In the genomic region with DNA sequence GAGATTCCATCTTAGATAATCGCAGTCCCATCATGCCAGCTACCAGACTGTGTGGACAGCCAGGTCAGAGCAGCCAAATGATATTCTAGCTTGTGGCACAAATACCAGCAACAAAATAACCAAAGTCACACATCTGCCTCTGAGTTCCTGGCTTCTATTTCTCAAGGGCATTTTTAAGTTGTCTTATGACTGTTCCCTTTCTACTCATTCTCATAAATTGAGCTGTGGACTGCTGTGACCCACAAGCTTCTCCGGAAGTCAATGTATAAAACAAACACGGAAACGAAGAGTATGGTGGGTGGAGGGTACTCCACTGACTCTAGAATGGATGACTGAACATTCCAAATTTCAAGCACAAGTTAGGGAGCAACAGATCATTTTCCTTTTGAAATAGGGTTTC, we compare ENCODE assay signal across 15 cellular contexts. TPM values are rescaled to one million over a fixed set of nuclear protein-coding genes. Genes with fewer than 3 reads are reported as not detected.
DNase-seq lines count a peak whose midpoint lies in the region; ATAC-seq, FAIRE-seq and TF ChIP-seq lines count a peak whose summit lies in the region.
"Had no signal": no experiment of that assay in that cellular context is flagged by ENCODE, and none has a peak within 500 bp of the region (broad histone marks: within the 10 kb centered on the region; RNA-seq: fewer than 3 reads in every experiment).

No MANE protein-coding gene starts in this region.

- no peak overlapping the region for H4K8ac ChIP-seq in trophoblast cell (ENCODE audit: low read depth, low read length)

- H3K79me1 ChIP-seq in trophoblast cell (ENCODE audit: low read length) = no peaks in the 10 kb centered on the region

- peak overlapping the region; percentile 41 for H3K23ac ChIP-seq in trophoblast cell (ENCODE audit: low read length)

- H2BK12ac ChIP-seq in trophoblast cell (ENCODE audit: low read length) = no peak overlapping the region

- H3K27ac ChIP-seq in SK-N-SH (ENCODE audit: low read depth in 2 of 2, low read length in 1 of 2) (peak overlapping the region in 1 of 2 experiments; percentile 97; a peak in 2 of 4 replicates), trophoblast cell (ENCODE audit: low read depth, low read length) (no peak overlapping the region), suprapubic skin (no peak overlapping the region)
- H3K27ac ChIP-seq: 22Rv1 had no signal

- no peaks in the 10 kb centered on the region for H3K79me2 ChIP-seq in SK-N-SH (ENCODE audit: insufficient read depth)
- no peaks in the 10 kb centered on the region for H3K79me2 ChIP-seq in trophoblast cell (ENCODE audit: control insufficient read depth, insufficient read depth, low read length, poor library complexity)

- POLR2A ChIA-PET in SK-N-SH (lab: Yijun Ruan, JAX) = no interaction called here

- H3K4me1 ChIP-seq in SK-N-SH (ENCODE audit: control insufficient read depth in 1 of 2, insufficient read depth in 2 of 2, low read depth in 1 of 2, low read length in 1 of 2) (peaks cover 0 to 48% of the 10 kb centered on the region in 2 experiments; a peak in 2 of 4 replicates), trophoblast cell (ENCODE audit: control insufficient read depth in 1 of 2, insufficient read depth in 2 of 2, low read length in 2 of 2) (peaks cover 0 to 7% of the 10 kb centered on the region in 2 experiments), suprapubic skin (peaks cover 33% of the 10 kb centered on the region)

- TF ChIP-seq EP300 in SK-N-SH (IDR thresholded peaks at IDR 0.05; ENCODE audit: borderline replicate concordance in 1 of 2, low read depth in 1 of 2, low read length in 1 of 2) (no peak), suprapubic skin (IDR thresholded peaks at IDR 0.05) (no peak)

- peak overlapping the region; percentile 45; the same call in 1 of the 2 replicates for H3K4me2 ChIP-seq in SK-N-SH
- no peak overlapping the region for H3K4me2 ChIP-seq in trophoblast cell (ENCODE audit: low read length)

- FAIRE-seq in H54 (lab: Jason Lieb, UNC) = peak; percentile 11

- H2BK120ac ChIP-seq in trophoblast cell (ENCODE audit: insufficient read depth, low read length, poor library complexity) = no peak overlapping the region

- no peak for ATAC-seq in SK-N-SH treated with all-trans-retinoic acid at 6 μM for 48 hours
- peak; percentile 71 for ATAC-seq in HG03520 (IDR thresholded peaks at IDR 0.05; ENCODE audit: unreplicated experiment)
- ATAC-seq in HG03045 (IDR thresholded peaks at IDR 0.05; ENCODE audit: unreplicated experiment) = no peak

- TF ChIP-seq RAD21 in SK-N-SH (IDR thresholded peaks at IDR 0.05; ENCODE audit: low read length) = no peak

- no peaks in the 10 kb centered on the region for H3K27me3 ChIP-seq in SK-N-SH (ENCODE audit: insufficient read depth)
- H3K27me3 ChIP-seq in trophoblast cell (ENCODE audit: insufficient read depth, low read length) = no peaks in the 10 kb centered on the region
- H3K27me3 ChIP-seq in suprapubic skin = no peaks in the 10 kb centered on the region

- H3K4me3 ChIP-seq in SK-N-SH (ENCODE audit: low read depth in 2 of 2, low read length in 1 of 2) = no peak overlapping the region
- no peak overlapping the region for H3K4me3 ChIP-seq in trophoblast cell (ENCODE audit: low read depth, low read length)
- H3K4me3 ChIP-seq in suprapubic skin = no peak overlapping the region

- no peak overlapping the region for H3K4ac ChIP-seq in trophoblast cell (ENCODE audit: low read depth, low read length)

- TF ChIP-seq CTCF in SK-N-SH (IDR thresholded peaks at IDR 0.05) (no peak), suprapubic skin (IDR thresholded peaks at IDR 0.05) (no peak)

- H3F3A ChIP-seq in SK-N-SH (replicated peaks; ENCODE audit: insufficient read depth) = peaks cover 29% of the 10 kb centered on the region

- H2AK5ac ChIP-seq in trophoblast cell (ENCODE audit: low read length) = no peak overlapping the region

- H4K20me1 ChIP-seq in SK-N-SH (ENCODE audit: insufficient read depth) = no peaks in the 10 kb centered on the region

- no peak overlapping the region for H3K14ac ChIP-seq in trophoblast cell (ENCODE audit: low read length)

- TF ChIP-seq POLR2A in H54 (IDR thresholded peaks at IDR 0.05; ENCODE audit: low read depth, low read length) = no peak
- no peak for TF ChIP-seq POLR2A in suprapubic skin (IDR thresholded peaks at IDR 0.05)

- H3K36me3 ChIP-seq in SK-N-SH (replicated peaks in 1 of 2; ENCODE audit: control insufficient read depth in 1 of 2, insufficient read depth in 2 of 2, low read length in 1 of 2) (peaks cover under 1 to 11% of the 10 kb centered on the region in 2 experiments), trophoblast cell (ENCODE audit: control insufficient read depth in 1 of 2, insufficient read depth in 2 of 2, low read length in 2 of 2) (no peaks in the 10 kb centered on the region), suprapubic skin (no peaks in the 10 kb centered on the region)

- CTCF ChIA-PET in SK-N-SH (lab: Yijun Ruan, JAX) = no interaction called here

- no peak overlapping the region for H4K12ac ChIP-seq in trophoblast cell (ENCODE audit: low read depth, low read length)

- no peak overlapping the region for H2BK5ac ChIP-seq in trophoblast cell (ENCODE audit: low read depth, low read length, poor library complexity)

- WGBS in SK-N-SH (ENCODE audit: low lambda C conversion rate) = 82% methylated on average over 4 of the region's 4 CpGs
- no CpG with 5 or more reads among the region's 4 CpGs for WGBS in trophoblast cell (ENCODE audit: extremely low coverage, insufficient coverage, insufficient read length)
- 84% methylated on average over 4 of the region's 4 CpGs for WGBS in suprapubic skin

- H4K91ac ChIP-seq in trophoblast cell (ENCODE audit: low read depth, low read length) = no peak overlapping the region

- H3K9ac ChIP-seq in SK-N-SH (peak overlapping the region; percentile 30; the same call in 1 of the 2 replicates), trophoblast cell (ENCODE audit: low read length) (no peak overlapping the region)

- H3K9me2 ChIP-seq in SK-N-SH = no peaks in the 10 kb centered on the region

- H3K18ac ChIP-seq in trophoblast cell (ENCODE audit: low read length) = no peak overlapping the region

- H3K9me3 ChIP-seq in SK-N-SH (no peaks in the 10 kb centered on the region), trophoblast cell (ENCODE audit: insufficient read depth, low read depth, low read length) (no peaks in the 10 kb centered on the region), suprapubic skin (no peaks in the 10 kb centered on the region)

- H2AFZ ChIP-seq in SK-N-SH (ENCODE audit: low read depth) (no peak overlapping the region), trophoblast cell (ENCODE audit: insufficient read depth, low read length, poor library complexity) (no peak overlapping the region)

- DNase-seq in SK-N-SH = no peak
- DNase-seq in H54 (ENCODE audit: insufficient read length, low spot score) = no peak
- no peak for DNase-seq in trophoblast cell
- no peak for DNase-seq in activated effector memory CD4-positive, alpha-beta T cell treated with Interleukin-2 at 50 U/mL for 16 hours
- DNase-seq in suprapubic skin (ENCODE audit: low spot score in 2 of 2) = no peak
- DNase-seq: activated T-cell treated with anti-CD3 and anti-CD28 coated beads for 4 hours; islet precursor cell; NCI-H1694 treated with DMSO at 0.1 percent for 48 hours; stimulated activated CD4-positive, alpha-beta T cell treated with anti-CD3 and anti-CD28 coated beads, Interleukin-4, amount 100 ng/mL, for 1 hour; T1000 had no signal

TF ChIP-seq in SK-N-SH, 30 proteins besides CTCF, POLR2A, EP300 and RAD21 (continues in another document):
- TF ChIP-seq TAF1 (IDR thresholded peaks at IDR 0.05; ENCODE audit: borderline replicate concordance, low read depth, low read length) (no peak), JUND (IDR thresholded peaks at IDR 0.05) (no peak)
- TF ChIP-seq, protein P1, sequence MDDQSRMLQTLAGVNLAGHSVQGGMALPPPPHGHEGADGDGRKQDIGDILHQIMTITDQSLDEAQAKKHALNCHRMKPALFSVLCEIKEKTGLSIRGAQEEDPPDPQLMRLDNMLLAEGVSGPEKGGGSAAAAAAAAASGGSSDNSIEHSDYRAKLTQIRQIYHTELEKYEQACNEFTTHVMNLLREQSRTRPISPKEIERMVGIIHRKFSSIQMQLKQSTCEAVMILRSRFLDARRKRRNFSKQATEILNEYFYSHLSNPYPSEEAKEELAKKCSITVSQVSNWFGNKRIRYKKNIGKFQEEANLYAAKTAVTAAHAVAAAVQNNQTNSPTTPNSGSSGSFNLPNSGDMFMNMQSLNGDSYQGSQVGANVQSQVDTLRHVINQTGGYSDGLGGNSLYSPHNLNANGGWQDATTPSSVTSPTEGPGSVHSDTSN (IDR thresholded peaks at IDR 0.05) = no peak

TF ChIP-seq in SK-N-SH treated with all-trans-retinoic acid at 6 μM for 48 hours, 23 proteins besides CTCF, POLR2A, EP300 and RAD21:
- no peak for TF ChIP-seq ZFP3 (CRISPR knock-in tag; IDR thresholded peaks at IDR 0.05)

RNA-seq across cellular contexts. Expression of gene PDCD1LG2, which starts 43.9 kb away (rescaled TPM):
- 11.1 and 19.4 TPM in 2 replicates for polyA plus RNA-seq in SK-N-SH (2012; rRNA removed)
- polyA plus RNA-seq in SK-N-SH (2012; cell fraction: cytosol; rRNA removed) = 12.8 and 15.3 TPM in 2 replicates
- polyA plus RNA-seq in SK-N-SH (2012; cell fraction: nucleus; rRNA removed) = 8.5 and 17.6 TPM in 2 replicates
- 1.1 and 1.2 TPM in 2 replicates for polyA plus RNA-seq in trophoblast cell (2013)
- total RNA-seq in suprapubic skin = 1 to 10 TPM in 2 of 4 donors, under 1 TPM in 2; 0.49 to 2.2 (median 0.99) TPM
- total RNA-seq: neural crest cell had no signal
